In the genomic region with DNA sequence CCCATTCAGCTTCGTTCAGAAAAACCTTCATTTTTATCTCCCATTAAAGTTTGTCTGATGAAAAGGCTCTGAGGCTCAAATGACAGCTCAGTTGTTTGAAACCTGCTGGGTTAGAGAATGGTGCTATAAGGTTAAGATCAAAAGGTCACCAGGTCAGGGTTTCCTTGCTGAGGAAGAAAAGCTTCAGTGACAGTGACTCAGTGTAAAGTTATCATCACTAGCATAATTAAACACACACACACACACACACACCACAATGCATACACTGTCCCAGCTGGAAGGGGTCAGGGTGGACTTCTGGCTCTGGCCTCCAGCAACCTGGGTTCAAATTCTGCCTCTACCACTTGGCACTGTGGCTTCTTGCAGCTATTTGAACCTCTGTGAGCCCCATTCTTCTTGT, we compare ENCODE assay signal across 22 cellular contexts.
"Had no signal": no experiment of that assay in that cellular context is flagged by ENCODE, and none has a peak within 500 bp of the region (broad histone marks: within the 10 kb centered on the region; RNA-seq: fewer than 3 reads in every experiment).

No MANE protein-coding gene starts in this region.

- H3K4me1 Mint-ChIP-seq: activated B cell treated with CpG ODN at 0.5 μM for 24 hours; activated CD4-positive, alpha-beta T cell treated with anti-CD3 and anti-CD28 coated beads, Interleukin-2, amount 10 ng/mL, durations not matched to agents 24 days and 14 days; T-helper 17 cell had no signal

- H3K27me3 Mint-ChIP-seq: activated B cell treated with CpG ODN at 0.5 μM for 24 hours had no signal

- H3K27ac Mint-ChIP-seq: activated B cell treated with CpG ODN at 0.5 μM for 24 hours; activated CD4-positive, alpha-beta T cell treated with anti-CD3 and anti-CD28 coated beads, Interleukin-2, amount 10 ng/mL, durations not matched to agents 24 days and 14 days; activated naive CD4-positive, alpha-beta T cell treated with anti-CD3 and anti-CD28 coated beads, Interleukin-2, amount 50 U/mL, for 72 hours; T-helper 17 cell had no signal

- H3K4me3 Mint-ChIP-seq: activated B cell treated with CpG ODN at 0.5 μM for 24 hours; activated CD4-positive, alpha-beta T cell treated with anti-CD3 and anti-CD28 coated beads, Interleukin-2, amount 10 ng/mL, durations not matched to agents 24 days and 14 days; activated T-cell treated with anti-CD3 and anti-CD28 coated beads, Interleukin-2, amount 50 U/mL, for 4 hours; T-helper 17 cell had no signal

- H3K36me3 Mint-ChIP-seq: activated naive CD4-positive, alpha-beta T cell treated with anti-CD3 and anti-CD28 coated beads, Interleukin-2, amount 50 U/mL, for 72 hours had no signal

- DNase-seq: activated B cell treated with CpG ODN at 0.5 μM for 24 hours; activated CD4-positive, alpha-beta T cell treated with anti-CD3 and anti-CD28 coated beads for 1 hour; activated CD4-positive, alpha-beta T cell treated with anti-CD3 and anti-CD28 coated beads, Interleukin-2, amount 10 ng/mL, durations not matched to agents 24 days and 14 days; activated CD4-positive, alpha-beta T cell treated with anti-CD3 and anti-CD28 coated beads, Interleukin-2, amount 50 U/mL, for 48 hours; activated CD8-positive, alpha-beta memory T cell treated with anti-CD3 and anti-CD28 coated beads for 24 hours; activated effector memory CD4-positive, alpha-beta T cell treated with anti-CD3 and anti-CD28 coated beads, Interleukin-2, amount 50 U/mL, for 16 hours; activated naive CD4-positive, alpha-beta T cell treated with Interleukin-2 at 50 U/mL for 16 hours; activated T-cell treated with anti-CD3 and anti-CD28 coated beads, Interleukin-2, amount 50 U/mL, for 4 hours; anterior cingulate cortex; cerebellar nuclear complex; Kasumi-1; NCI-H1048; NCI-H1930; NCI-H2171; NCI-H345; NCI-H510A; NCI-H526 treated with DMSO at 0.1 percent for 48 hours; NCI-H82; SIG-M5; T-helper 17 cell; T-helper 9 cell had no signal

- H3K9me3 Mint-ChIP-seq: activated B cell treated with CpG ODN at 0.5 μM for 24 hours; activated CD4-positive, alpha-beta T cell treated with anti-CD3 and anti-CD28 coated beads, Interleukin-2, amount 10 ng/mL, durations not matched to agents 24 days and 14 days; activated naive CD4-positive, alpha-beta T cell treated with anti-CD3 and anti-CD28 coated beads, Interleukin-2, amount 50 U/mL, for 72 hours; activated T-cell treated with anti-CD3 and anti-CD28 coated beads, Interleukin-2, amount 50 U/mL, for 4 hours had no signal
